Comparison of ENCODE assay signal across 1 cellular context in genomic region chr4:5793514-5793913, GRCh38.
TF ChIP-seq lines count a peak whose summit lies in the region.

No MANE protein-coding gene starts in this region.

TF ChIP-seq in Ishikawa, 13 proteins besides CTCF, POLR2A, EP300 and RAD21 (continued from another document):
- no peak for TF ChIP-seq TCF12 (IDR thresholded peaks at IDR 0.05; ENCODE audit: low read depth)
TF ChIP-seq in Ishikawa: peak in this region for 1.
